30 cellular contexts compared by ENCODE assay signal in the genomic region with DNA sequence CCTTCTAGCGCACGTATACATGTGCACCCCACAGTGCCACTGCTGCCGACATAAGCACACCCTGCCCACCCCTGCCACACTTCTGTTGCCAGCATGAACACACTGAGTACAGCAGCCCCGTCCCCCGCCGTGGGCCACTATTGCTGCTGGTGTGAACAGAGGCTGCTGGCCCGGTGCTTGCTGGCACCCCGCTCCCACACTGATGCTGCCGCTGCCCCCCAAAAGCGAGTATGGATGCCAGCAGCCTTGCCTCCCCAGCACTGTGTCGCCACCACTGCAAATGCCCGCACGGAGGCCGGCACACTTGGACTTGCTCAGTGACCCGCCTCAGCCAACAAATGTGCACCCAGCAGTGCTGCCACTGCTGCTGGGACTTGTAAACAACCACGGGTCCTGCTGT.
"Had no signal": no experiment of that assay in that cellular context is flagged by ENCODE, and none has a peak within 500 bp of the region (broad histone marks: within the 10 kb centered on the region; RNA-seq: fewer than 3 reads in every experiment).

No MANE protein-coding gene starts in this region.

- H3K27ac ChIP-seq: esophagus squamous epithelium, heart right ventricle, neural progenitor cell, prostate gland, right atrium auricular region, skin epidermis, spleen, stomach, thyroid gland had no signal

- H3K36me3 ChIP-seq: esophagus squamous epithelium, heart right ventricle, neural progenitor cell, prostate gland, right atrium auricular region, spleen, stomach, thyroid gland had no signal

- H3K4me3 ChIP-seq: esophagus squamous epithelium, heart right ventricle, lung, mucosa of descending colon, neural progenitor cell, prostate gland, right atrium auricular region, skin epidermis, spleen, stomach, thyroid gland had no signal

- H2AFZ ChIP-seq: neural progenitor cell had no signal

- FAIRE-seq: colon, endometrium, islet of Langerhans, urothelium cell line had no signal

- H3K9ac ChIP-seq: neural progenitor cell had no signal

- H3K9me3 ChIP-seq: prostate gland, right atrium auricular region, thyroid gland had no signal

- H3K4me1 ChIP-seq: esophagus squamous epithelium, heart right ventricle, neural progenitor cell, prostate gland, right atrium auricular region, spleen, stomach, thyroid gland had no signal

- H3K4me2 ChIP-seq: neural progenitor cell had no signal

- ATAC-seq: effector memory CD8-positive, alpha-beta T cell; left ventricle myocardium superior; mucosa of descending colon; natural killer cell treated with Interleukin-12 subunit alpha and Interleukin-12 subunit beta and Interleukin-15 and Interleukin-18, amount 100 ng/mL, for 72 hours had no signal

- DNase-seq: caudate nucleus; cerebellar nuclear complex; effector memory CD8-positive, alpha-beta T cell; erythroblast; esophagus squamous epithelium; foreskin melanocyte; glutamatergic neuron; heart right ventricle; hippocampal formation; kidney glomerular epithelial cell; left ventricle myocardium superior; mucosa of descending colon; naive B cell; nucleus accumbens; spleen; stimulated activated CD4-positive, alpha-beta T cell treated with anti-CD3 and anti-CD28 coated beads, Interleukin-2, amount 100 ng/mL, for 48 hours; stimulated activated naive CD4-positive, alpha-beta T cell treated with Interleukin-2 at 50 U/mL for 16 hours; stomach; thyroid gland; trophoblast cell had no signal

- H3K27me3 ChIP-seq: esophagus squamous epithelium, heart right ventricle, neural progenitor cell, right atrium auricular region, spleen, stomach, thyroid gland had no signal
